In genomic region chr5:157233515-157233914, GRCh38 we compare ENCODE assay signal across 22 cellular contexts. TPM values are rescaled to one million over a fixed set of nuclear protein-coding genes. Genes with fewer than 3 reads are reported as not detected.
A peak's percentile ranks its signal among the peaks of the same experiment; 100 is the strongest.
DNase-seq lines count a peak whose midpoint lies in the region; ATAC-seq and TF ChIP-seq lines count a peak whose summit lies in the region.
"Had no signal": no experiment of that assay in that cellular context is flagged by ENCODE, and none has a peak within 500 bp of the region (broad histone marks: within the 10 kb centered on the region; RNA-seq: fewer than 3 reads in every experiment).

No MANE protein-coding gene starts in this region.

- no peaks in the 10 kb centered on the region for H3K9me3 ChIP-seq in CD8-positive, alpha-beta T cell (ENCODE audit: low read length)
- H3K9me3 ChIP-seq: A549 had no signal

- TF ChIP-seq CTCF in CD8-positive, alpha-beta T cell (IDR thresholded peaks at IDR 0.05): no peak

- POLR2A ChIA-PET in activated CD4-positive, alpha-beta memory T cell treated with anti-CD3 and anti-CD28 coated beads for 36 hours (lab: Charles Lee): interaction anchor here (0.9 to 1.3 kb wide), 2 partner anchors 11 to 45 kb away, joined by 3 to 4 read pairs; no protein-coding TSS in a partner anchor
- POLR2A ChIA-PET in activated CD4-positive, alpha-beta memory T cell treated with anti-CD3 and anti-CD28 coated beads, Interleukin-2, amount 10 ng/mL, durations not matched to agents 7 days and 5 days (lab: Charles Lee): interaction anchor here (1.0 to 1.6 kb wide), 3 partner anchors 10 to 38 kb away, joined by 3 to 4 read pairs (median 3); no protein-coding TSS in a partner anchor
- POLR2A ChIA-PET in CD8-positive, alpha-beta T cell (lab: Charles Lee): interaction anchor here (0.8 to 1.5 kb wide), 5 partner anchors 16 to 90 kb away, joined by 3 to 7 read pairs (median 3); partner anchors contain the start of gene MED7

- H3K9me3 Mint-ChIP-seq in activated CD4-positive, alpha-beta memory T cell treated with anti-CD3 and anti-CD28 coated beads for 36 hours: no peaks in the 10 kb centered on the region
- no peaks in the 10 kb centered on the region for H3K9me3 Mint-ChIP-seq in activated CD4-positive, alpha-beta memory T cell treated with anti-CD3 and anti-CD28 coated beads, Interleukin-2, amount 10 ng/mL, durations not matched to agents 7 days and 5 days
- H3K9me3 Mint-ChIP-seq in CD8-positive, alpha-beta T cell: no peaks in the 10 kb centered on the region
- H3K9me3 Mint-ChIP-seq in activated T-helper 17 cell treated with anti-CD3 and anti-CD28 coated beads, Interleukin-2, amount 50 U/mL, for 72 hours: no peaks in the 10 kb centered on the region
- H3K9me3 Mint-ChIP-seq in effector memory CD8-positive, alpha-beta T cell: no peaks in the 10 kb centered on the region
- H3K9me3 Mint-ChIP-seq: IgD-negative memory B cell had no signal

- H3K4me3 ChIP-seq in CD8-positive, alpha-beta T cell (ENCODE audit: low read depth, low read length): no peak overlapping the region
- H3K4me3 ChIP-seq: A549 had no signal

- peaks cover 68% of the 10 kb centered on the region for H3K36me3 ChIP-seq in CD8-positive, alpha-beta T cell (ENCODE audit: insufficient read depth, low read length)

- H3K27ac Mint-ChIP-seq in activated CD4-positive, alpha-beta memory T cell treated with anti-CD3 and anti-CD28 coated beads for 36 hours: peak overlapping the region; percentile 82
- no peak overlapping the region for H3K27ac Mint-ChIP-seq in activated CD4-positive, alpha-beta memory T cell treated with anti-CD3 and anti-CD28 coated beads, Interleukin-2, amount 10 ng/mL, durations not matched to agents 7 days and 5 days
- H3K27ac Mint-ChIP-seq in CD8-positive, alpha-beta T cell: peak overlapping the region; percentile 86
- H3K27ac Mint-ChIP-seq in activated T-helper 17 cell treated with anti-CD3 and anti-CD28 coated beads, Interleukin-2, amount 50 U/mL, for 72 hours: peak overlapping the region; percentile 46
- peak overlapping the region; percentile 25 to 81 for H3K27ac Mint-ChIP-seq in effector memory CD8-positive, alpha-beta T cell

- H3K27me3 Mint-ChIP-seq in activated CD4-positive, alpha-beta memory T cell treated with anti-CD3 and anti-CD28 coated beads for 36 hours: no peaks in the 10 kb centered on the region
- no peaks in the 10 kb centered on the region for H3K27me3 Mint-ChIP-seq in activated CD4-positive, alpha-beta memory T cell treated with anti-CD3 and anti-CD28 coated beads, Interleukin-2, amount 10 ng/mL, durations not matched to agents 7 days and 5 days
- no peaks in the 10 kb centered on the region for H3K27me3 Mint-ChIP-seq in CD8-positive, alpha-beta T cell (ENCODE audit: low read depth)
- no peaks in the 10 kb centered on the region for H3K27me3 Mint-ChIP-seq in activated T-helper 17 cell treated with anti-CD3 and anti-CD28 coated beads, Interleukin-2, amount 50 U/mL, for 72 hours
- H3K27me3 Mint-ChIP-seq in effector memory CD8-positive, alpha-beta T cell: no peaks in the 10 kb centered on the region
- H3K27me3 Mint-ChIP-seq: IgD-negative memory B cell had no signal

- intact Hi-C loops in activated CD4-positive, alpha-beta memory T cell treated with anti-CD3 and anti-CD28 coated beads for 36 hours (cut with micrococcal nuclease): no loop called here
- intact Hi-C loops in CD8-positive, alpha-beta T cell (cut with DNase I, micrococcal nuclease): loop anchor here in 1 of 2 experiments (1.0 to 2.0 kb wide), 3 partner anchors 15 to 84 kb away; no protein-coding TSS in a partner anchor
- intact Hi-C loops in Right ventricle myocardium superior (cut with DNase I): no loop called here

- peaks cover 48% of the 10 kb centered on the region for H3K4me1 ChIP-seq in CD8-positive, alpha-beta T cell (ENCODE audit: insufficient read depth, low read length)
- H3K4me1 ChIP-seq: foreskin keratinocyte had no signal

- H3K36me3 Mint-ChIP-seq in activated CD4-positive, alpha-beta memory T cell treated with anti-CD3 and anti-CD28 coated beads for 36 hours: peaks cover 80% of the 10 kb centered on the region
- peaks cover 86% of the 10 kb centered on the region for H3K36me3 Mint-ChIP-seq in activated CD4-positive, alpha-beta memory T cell treated with anti-CD3 and anti-CD28 coated beads, Interleukin-2, amount 10 ng/mL, durations not matched to agents 7 days and 5 days (ENCODE audit: low read depth)
- peaks cover 92% of the 10 kb centered on the region for H3K36me3 Mint-ChIP-seq in CD8-positive, alpha-beta T cell
- peaks cover 100% of the 10 kb centered on the region for H3K36me3 Mint-ChIP-seq in activated T-helper 17 cell treated with anti-CD3 and anti-CD28 coated beads, Interleukin-2, amount 50 U/mL, for 72 hours (ENCODE audit: low read depth)
- H3K36me3 Mint-ChIP-seq in effector memory CD8-positive, alpha-beta T cell (ENCODE audit: insufficient read depth): peaks cover 92% of the 10 kb centered on the region

- CTCF ChIA-PET in activated CD4-positive, alpha-beta memory T cell treated with anti-CD3 and anti-CD28 coated beads for 36 hours (lab: Charles Lee): interaction anchor here (1.1 to 1.3 kb wide), 2 partner anchors 8 to 11 kb away, joined by 3 to 4 read pairs; no protein-coding TSS in a partner anchor
- CTCF ChIA-PET in activated CD4-positive, alpha-beta memory T cell treated with anti-CD3 and anti-CD28 coated beads, Interleukin-2, amount 10 ng/mL, durations not matched to agents 7 days and 5 days (lab: Charles Lee): no interaction called here
- CTCF ChIA-PET in CD8-positive, alpha-beta T cell (lab: Charles Lee): interaction anchor here (0.8 to 3.1 kb wide), 5 partner anchors 14 to 95 kb away, joined by 3 to 11 read pairs (median 4); partner anchors contain the start of gene ITK

- H3K27me3 ChIP-seq in CD8-positive, alpha-beta T cell (ENCODE audit: insufficient read depth, low read length): no peaks in the 10 kb centered on the region
- H3K27me3 ChIP-seq: foreskin keratinocyte had no signal

- ATAC-seq in CD8-positive, alpha-beta T cell: peak; percentile 88
- peak; percentile 55 for ATAC-seq in activated T-helper 17 cell treated with anti-CD3 and anti-CD28 coated beads, Interleukin-2, amount 50 U/mL, for 72 hours (replicated peaks)
- ATAC-seq in effector memory CD8-positive, alpha-beta T cell (replicated peaks): peak; percentile 93
- no peak for ATAC-seq in Right ventricle myocardium superior (ENCODE audit: poor library complexity)
- ATAC-seq: A549, esophagus mucosa, foreskin keratinocyte, left colon had no signal

- peaks cover 79% of the 10 kb centered on the region for H3K4me1 Mint-ChIP-seq in activated CD4-positive, alpha-beta memory T cell treated with anti-CD3 and anti-CD28 coated beads for 36 hours (ENCODE audit: low read depth)
- peaks cover 38% of the 10 kb centered on the region for H3K4me1 Mint-ChIP-seq in activated CD4-positive, alpha-beta memory T cell treated with anti-CD3 and anti-CD28 coated beads, Interleukin-2, amount 10 ng/mL, durations not matched to agents 7 days and 5 days
- H3K4me1 Mint-ChIP-seq in CD8-positive, alpha-beta T cell (ENCODE audit: low read depth): peaks cover 62% of the 10 kb centered on the region
- peaks cover 29% of the 10 kb centered on the region for H3K4me1 Mint-ChIP-seq in activated T-helper 17 cell treated with anti-CD3 and anti-CD28 coated beads, Interleukin-2, amount 50 U/mL, for 72 hours
- H3K4me1 Mint-ChIP-seq in effector memory CD8-positive, alpha-beta T cell (ENCODE audit: low read depth in 2 of 2): peaks cover 13 to 28% of the 10 kb centered on the region in 2 donors

- DNase-seq in activated CD4-positive, alpha-beta memory T cell treated with anti-CD3 and anti-CD28 coated beads for 36 hours: no peak
- DNase-seq in activated CD4-positive, alpha-beta memory T cell treated with anti-CD3 and anti-CD28 coated beads, Interleukin-2, amount 10 ng/mL, durations not matched to agents 7 days and 5 days: no peak
- peak in 1 of 7 experiments; percentile 33 for DNase-seq in CD8-positive, alpha-beta T cell
- DNase-seq in effector memory CD8-positive, alpha-beta T cell: no peak
- DNase-seq in activated gamma-delta T cell treated with Interleukin-2 at 50 U/mL for 16 hours (no peak), DMS79 (lab: John Stamatoyannopoulos, UW) (no peak), Right ventricle myocardium superior (no peak)
- DNase-seq: COR-L47; DMS79 treated with DMSO at 0.1 percent for 48 hours; foreskin keratinocyte; left colon; mesenchymal stem cell; NCI-H1436; PC-3; SHP77; stimulated activated CD8-positive, alpha-beta memory T cell treated with anti-CD3 and anti-CD28 coated beads, Interleukin-4, amount 100 ng/mL, for 48 hours; T1000 had no signal

- no peak overlapping the region for H3K4me3 Mint-ChIP-seq in activated CD4-positive, alpha-beta memory T cell treated with anti-CD3 and anti-CD28 coated beads for 36 hours
- no peak overlapping the region for H3K4me3 Mint-ChIP-seq in activated CD4-positive, alpha-beta memory T cell treated with anti-CD3 and anti-CD28 coated beads, Interleukin-2, amount 10 ng/mL, durations not matched to agents 7 days and 5 days
- H3K4me3 Mint-ChIP-seq in CD8-positive, alpha-beta T cell: no peak overlapping the region
- peak overlapping the region; percentile 6 for H3K4me3 Mint-ChIP-seq in activated T-helper 17 cell treated with anti-CD3 and anti-CD28 coated beads, Interleukin-2, amount 50 U/mL, for 72 hours
- H3K4me3 Mint-ChIP-seq in effector memory CD8-positive, alpha-beta T cell: no peak overlapping the region
- H3K4me3 Mint-ChIP-seq: IgD-negative memory B cell had no signal

- peak overlapping the region; percentile 23 for H3K27ac ChIP-seq in CD8-positive, alpha-beta T cell (ENCODE audit: low read depth, low read length)
- H3K27ac ChIP-seq: A549, foreskin keratinocyte had no signal

RNA-seq across cellular contexts. Expression of gene CYFIP2, which starts 32.4 kb away (rescaled TPM):
- 100 to 1,000 TPM; 319 to 321 TPM for total RNA-seq in activated CD4-positive, alpha-beta memory T cell treated with anti-CD3 and anti-CD28 coated beads for 36 hours
- 100 to 1,000 TPM; 337 to 354 TPM for total RNA-seq in activated CD4-positive, alpha-beta memory T cell treated with anti-CD3 and anti-CD28 coated beads, Interleukin-2, amount 10 ng/mL, durations not matched to agents 7 days and 5 days
- total RNA-seq in CD8-positive, alpha-beta T cell: 100 to 1,000 TPM; 270 to 304 TPM
- 100 to 1,000 TPM; 269 to 291 TPM for total RNA-seq in activated T-helper 17 cell treated with anti-CD3 and anti-CD28 coated beads, Interleukin-2, amount 50 U/mL, for 72 hours
- total RNA-seq in Right ventricle myocardium superior: 27.6 TPM

RNA-seq across cellular contexts. Expression of gene ITK, which starts 52.9 kb away (rescaled TPM):
- 100 to 1,000 TPM; 236 to 240 TPM for total RNA-seq in activated CD4-positive, alpha-beta memory T cell treated with anti-CD3 and anti-CD28 coated beads for 36 hours
- 100 to 1,000 TPM; 247 to 249 TPM for total RNA-seq in activated CD4-positive, alpha-beta memory T cell treated with anti-CD3 and anti-CD28 coated beads, Interleukin-2, amount 10 ng/mL, durations not matched to agents 7 days and 5 days
- 100 to 1,000 TPM; 222 to 231 TPM for total RNA-seq in CD8-positive, alpha-beta T cell
- total RNA-seq in activated T-helper 17 cell treated with anti-CD3 and anti-CD28 coated beads, Interleukin-2, amount 50 U/mL, for 72 hours: 100 to 1,000 TPM; 144 to 277 TPM
- 0.13 TPM for total RNA-seq in Right ventricle myocardium superior
- total RNA-seq: chondrocyte, foreskin keratinocyte had no signal

Comparison
In these comparisons a context has a peak if more than half of its experiments do, and no peak if none do; other contexts are left out.
1. RNA of gene ITK, which starts 52.9 kb away (total RNA-seq): 144 to 277 TPM in activated T-helper 17 cell treated with anti-CD3 and anti-CD28 coated beads, Interleukin-2, amount 50 U/mL, for 72 hours, 247 to 249 TPM in activated CD4-positive, alpha-beta memory T cell treated with anti-CD3 and anti-CD28 coated beads, Interleukin-2, amount 10 ng/mL, durations not matched to agents 7 days and 5 days, 236 to 240 TPM in activated CD4-positive, alpha-beta memory T cell treated with anti-CD3 and anti-CD28 coated beads for 36 hours and 222 to 231 TPM in CD8-positive, alpha-beta T cell; 0.13 TPM in Right ventricle myocardium superior (single experiment); every median in the first group is over 100 times any median in the second.